In the genomic region with DNA sequence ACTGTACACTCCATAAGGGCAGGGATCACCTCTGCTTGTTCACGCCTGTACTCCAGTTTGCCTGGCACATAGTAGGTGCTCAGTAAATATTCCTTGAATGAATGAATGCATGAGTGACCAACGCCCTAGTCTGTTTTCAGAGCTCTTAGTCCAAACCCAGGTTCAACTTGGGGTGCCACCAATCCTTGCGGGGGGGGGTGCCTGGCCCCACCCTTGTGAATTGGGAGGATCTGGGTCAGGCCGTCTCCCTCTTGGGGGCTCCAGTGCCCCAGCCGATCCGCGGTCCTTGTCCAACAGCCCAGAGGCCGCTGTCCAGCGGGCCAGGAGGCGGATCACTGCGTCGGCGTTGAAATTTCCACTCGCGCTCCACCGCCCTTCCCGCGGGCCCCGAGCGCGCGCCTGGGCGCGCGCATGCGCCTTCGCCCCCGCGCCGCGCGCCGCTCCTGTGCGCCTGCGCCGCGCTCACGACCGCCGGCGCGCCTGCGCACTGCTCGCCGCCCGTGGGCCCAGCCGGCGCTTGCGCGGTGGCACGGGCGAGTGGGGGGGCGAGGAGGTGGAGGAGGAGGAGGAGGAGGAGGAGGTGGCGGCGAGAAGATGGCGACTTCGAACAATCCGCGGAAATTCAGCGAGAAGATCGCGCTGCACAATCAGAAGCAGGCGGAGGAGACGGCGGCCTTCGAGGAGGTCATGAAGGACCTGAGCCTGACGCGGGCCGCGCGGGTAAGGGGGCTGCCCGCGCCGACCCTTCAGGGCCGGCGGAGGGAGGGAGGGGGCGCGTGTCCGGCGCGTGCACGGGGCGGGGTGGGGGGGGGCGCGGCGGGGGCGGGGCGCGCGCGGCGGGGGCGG, we compare ENCODE assay signal across 8 cellular contexts. TPM values are rescaled to one million over a fixed set of nuclear protein-coding genes. Genes with fewer than 3 reads are reported as not detected.
DNase-seq lines count a peak whose midpoint lies in the region; ATAC-seq lines count a peak whose summit lies in the region.

TSS of gene CRTC1 (plus strand) at position 572 of the 846 bp plus-strand sequence. CDS start at position 595, 23 bp downstream.

- no peaks in the 10 kb centered on the region for H3K27me3 ChIP-seq in right cardiac atrium (ENCODE audit: control insufficient read depth, insufficient read depth)

- intact Hi-C loops in right cardiac atrium (cut with DNase I): loop anchor here in 1 of 4 donors (10.0 kb wide), 1 partner anchor 161 kb away; no protein-coding TSS in a partner anchor

- ATAC-seq in HG02759 (IDR thresholded peaks at IDR 0.05; ENCODE audit: unreplicated experiment) (peak; percentile 84), T-helper 17 cell (peak; percentile 89), right cardiac atrium (peak; percentile 84 to 85)

- peaks cover 8% of the 10 kb centered on the region for H3K4me1 ChIP-seq in right cardiac atrium (ENCODE audit: control insufficient read depth, insufficient read depth, low read length)
- H3K4me1 ChIP-seq in urinary bladder (ENCODE audit: insufficient read depth): no peaks in the 10 kb centered on the region

- H3K9me3 ChIP-seq in T-helper 17 cell (ENCODE audit: control insufficient read depth, low read length, poor library complexity, severe bottlenecking): no peaks in the 10 kb centered on the region
- no peaks in the 10 kb centered on the region for H3K9me3 ChIP-seq in right cardiac atrium (ENCODE audit: control insufficient read depth, low read length)

- peaks cover 13% of the 10 kb centered on the region for H3K4me1 Mint-ChIP-seq in T-helper 17 cell

- DNase-seq in NCI-H1436 treated with DMSO at 0.1 percent for 48 hours (lab: John Stamatoyannopoulos, UW): peak; percentile 11
- peak; percentile 93 to 94 (median 94) for DNase-seq in T-helper 17 cell
- DNase-seq in right cardiac atrium: peak; percentile 91 to 97 (median 95)
- peak; percentile 32 for DNase-seq in pulmonary artery endothelial cell (ENCODE audit: low read depth, low spot score)

- no peaks in the 10 kb centered on the region for H3K36me3 Mint-ChIP-seq in T-helper 17 cell (ENCODE audit: low read depth)

- peak within 1 kb of the TSS; percentile 93 for H3K4me3 Mint-ChIP-seq in T-helper 17 cell

- H3K27ac ChIP-seq in angular gyrus (ENCODE audit: low read depth, low read length) (peak within 1 kb of the TSS; percentile 92), right cardiac atrium (ENCODE audit: low read length) (peak within 1 kb of the TSS; percentile 89), urinary bladder (ENCODE audit: low read depth) (peak within 1 kb of the TSS; percentile 61)

- WGBS in right cardiac atrium: 1% methylated on average over 93 of the region's 93 CpGs
- WGBS in urinary bladder: 1% methylated on average over 68 of the region's 93 CpGs

- H3K27me3 Mint-ChIP-seq in T-helper 17 cell: peaks cover 3% of the 10 kb centered on the region

- no peaks in the 10 kb centered on the region for H3K36me3 ChIP-seq in urinary bladder (ENCODE audit: insufficient read depth)

- H3K4me3 ChIP-seq in GM08714 (ENCODE audit: low read length) (peak within 1 kb of the TSS; percentile 69), right cardiac atrium (ENCODE audit: low read length) (peak within 1 kb of the TSS; percentile 84), urinary bladder (ENCODE audit: low read depth, low read length) (peak within 1 kb of the TSS; percentile 69)

- peak within 1 kb of the TSS; percentile 71 for H3K27ac Mint-ChIP-seq in T-helper 17 cell

RNA-seq across cellular contexts. Expression of gene CRTC1, which starts in this region (rescaled TPM):
- 10 to 100 TPM; 14.4 to 15.3 TPM for total RNA-seq in T-helper 17 cell
- 10 to 100 TPM in 3 of 4 donors, 1 to 10 TPM in 1; 9.2 to 15.1 (median 13.6) TPM for total RNA-seq in right cardiac atrium
- polyA plus RNA-seq in right cardiac atrium: 9.5 TPM
- 0.79 and 1.1 TPM in 2 replicates for total RNA-seq in pulmonary artery endothelial cell
- total RNA-seq in urinary bladder: 4.8 TPM
- 13.6 TPM for polyA plus RNA-seq in urinary bladder

Comparison
In these comparisons a context has a peak if more than half of its experiments do, and no peak if none do; other contexts are left out.
1. Peak in every context shown above with its lines: DNase-seq, ATAC-seq, H3K4me3 ChIP-seq and H3K27ac ChIP-seq.
2. DNase-seq: peak in every context shown above with its lines; median percentile 95 in right cardiac atrium; 94 in T-helper 17 cell; 32 in pulmonary artery endothelial cell; 11 in NCI-H1436 treated with DMSO at 0.1 percent for 48 hours.